Comparison of ENCODE assay signal across 10 cellular contexts in genomic region chr21:33444499-33444898, GRCh38. TPM values are rescaled to one million over a fixed set of nuclear protein-coding genes. Genes with fewer than 3 reads are reported as not detected.
DNase-seq lines count a peak whose midpoint lies in the region; ATAC-seq and TF ChIP-seq lines count a peak whose summit lies in the region.
"Had no signal": no experiment of that assay in that cellular context is flagged by ENCODE, and none has a peak within 500 bp of the region (broad histone marks: within the 10 kb centered on the region; RNA-seq: fewer than 3 reads in every experiment).

No MANE protein-coding gene starts in this region.

- H3K27ac ChIP-seq in mammary epithelial cell (ENCODE audit: insufficient read depth, low read depth, low read length) (no peak overlapping the region), lung (ENCODE audit: low read depth in 1 of 2, low read length in 1 of 2) (peak overlapping the region in 1 of 2 donors; percentile 68), thyroid gland (peak overlapping the region; percentile 91 to 97 (median 95))
- H3K27ac ChIP-seq: GM23248 had no signal

- no peaks in the 10 kb centered on the region for H3K27me3 Mint-ChIP-seq in MCF 10A (ENCODE audit: insufficient read depth, unreplicated experiment)
- no peaks in the 10 kb centered on the region for H3K27me3 Mint-ChIP-seq in T-helper 17 cell
- H3K27me3 Mint-ChIP-seq in Caco-2 (ENCODE audit: insufficient read depth, unreplicated experiment): no peaks in the 10 kb centered on the region

- peaks cover 16% of the 10 kb centered on the region for H3K4me1 Mint-ChIP-seq in MCF 10A (ENCODE audit: insufficient read depth, unreplicated experiment)
- peaks cover 4% of the 10 kb centered on the region for H3K4me1 Mint-ChIP-seq in T-helper 17 cell
- H3K4me1 Mint-ChIP-seq in Caco-2 (ENCODE audit: low read depth, unreplicated experiment): peaks cover 12% of the 10 kb centered on the region

- no peak for TF ChIP-seq POLR2A in thyroid gland (IDR thresholded peaks at IDR 0.05)

- DNase-seq in MCF 10A (ENCODE audit: unreplicated experiment) (no peak), mammary epithelial cell (no peak), T-helper 17 cell (no peak), lung (ENCODE audit: low spot score) (peak; percentile 60), thyroid gland (peak; percentile 86 to 90), SKM-1 (lab: John Stamatoyannopoulos, UW; ENCODE audit: unreplicated experiment) (no peak), Caco-2 (no peak), NCI-H2171 (lab: John Stamatoyannopoulos, UW) (no peak)
- DNase-seq: 8988T had no signal

- H3K27ac Mint-ChIP-seq in MCF 10A (ENCODE audit: low read depth, unreplicated experiment) (peak overlapping the region; percentile 19), T-helper 17 cell (peak overlapping the region; percentile 47), Caco-2 (ENCODE audit: unreplicated experiment) (no peak overlapping the region)

- CTCF ChIA-PET in MCF 10A (lab: Yijun Ruan, JAX): interaction anchor here (0.5 to 2.7 kb wide), 34 partner anchors 10 to 1976 kb away, joined by 3 to 37 read pairs (median 4); no protein-coding TSS in a partner anchor
- CTCF ChIA-PET in mammary epithelial cell (lab: Charles Lee; ENCODE audit: low non-redundant PET): interaction anchor here (0.9 kb wide), 1 partner anchor 120 kb away, joined by 5 read pairs; the partner anchor contains the start of gene IFNAR1
- CTCF ChIA-PET in Caco-2 (lab: Charles Lee): interaction anchor here (0.6 to 2.4 kb wide), 13 partner anchors 32 to 673 kb away, joined by 3 to 40 read pairs (median 6); partner anchors contain the start of genes IFNAR1, IL10RB, PAXBP1 and TMEM50B

- ATAC-seq in T-helper 17 cell (no peak), lung (ENCODE audit: insufficient read depth, low FRiP score) (no peak)

- H3K4me3 ChIP-seq in mammary epithelial cell (replicated peaks in 1 of 3; ENCODE audit: insufficient read depth in 1 of 3, low read depth in 2 of 3, low read length in 3 of 3) (no peak overlapping the region), lung (no peak overlapping the region), thyroid gland (replicated peaks in 1 of 3) (no peak overlapping the region), Caco-2 (ENCODE audit: low read depth, low read length) (no peak overlapping the region)
- H3K4me3 ChIP-seq: GM23248 had no signal

- H3K36me3 Mint-ChIP-seq in MCF 10A (ENCODE audit: insufficient read depth, unreplicated experiment) (peaks cover 32% of the 10 kb centered on the region), T-helper 17 cell (ENCODE audit: low read depth) (peaks cover 2% of the 10 kb centered on the region), Caco-2 (ENCODE audit: insufficient read depth, unreplicated experiment) (peaks cover 25% of the 10 kb centered on the region)

- intact Hi-C loops in MCF 10A (cut with micrococcal nuclease) (loop anchor here (5.0 to 10.0 kb wide), 2 partner anchors 62 to 450 kb away; no protein-coding TSS in a partner anchor), mammary epithelial cell (cut with micrococcal nuclease) (loop anchor here (10.0 kb wide), 1 partner anchor 310 kb away; no protein-coding TSS in a partner anchor), thyroid gland (cut with DNase I) (loop anchor here (10.0 kb wide), 1 partner anchor 610 kb away; no protein-coding TSS in a partner anchor), Caco-2 (cut with micrococcal nuclease; ENCODE audit: unreplicated experiment) (no loop called here)

- 71% methylated on average over 1 of the region's 2 CpGs for whole genome bisulfite sequencing in mammary epithelial cell (ENCODE audit: low coverage, missing lambda C conversion rate)
- 56 to 73% methylated on average over 2 of the region's 2 CpGs for WGBS in lung, 2 donors
- WGBS in thyroid gland, 2 donors: 13 to 38% methylated on average over 2 of the region's 2 CpGs

- H3K27me3 ChIP-seq in mammary epithelial cell (ENCODE audit: insufficient read depth, low read length) (no peaks in the 10 kb centered on the region), lung (ENCODE audit: control insufficient read depth, insufficient read depth) (no peaks in the 10 kb centered on the region), thyroid gland (no peaks in the 10 kb centered on the region), Caco-2 (replicated peaks; ENCODE audit: control insufficient read depth, insufficient read depth, low read length) (no peaks in the 10 kb centered on the region)

- in situ Hi-C loops in mammary epithelial cell (cut with MboI; ENCODE audit: low sequenced_read_pairs in 2 of 2): loop anchor here (5.0 to 10.0 kb wide), 2 partner anchors 242 to 250 kb away; no protein-coding TSS in a partner anchor

- TF ChIP-seq CTCF in MCF 10A (IDR thresholded peaks at IDR 0.05; ENCODE audit: unreplicated experiment) (no peak), mammary epithelial cell (conservative IDR thresholded peaks at IDR 0.05 in 1 of 2, IDR thresholded peaks at IDR 0.05 in 1 of 2; ENCODE audit: extremely low read depth in 1 of 2, insufficient read depth in 1 of 2, low read depth in 1 of 2, low read length in 2 of 2) (no peak), lung (IDR thresholded peaks at IDR 0.05; ENCODE audit: control extremely low read depth, extremely low read depth) (no peak), thyroid gland (IDR thresholded peaks at IDR 0.05) (no peak), Caco-2 (IDR thresholded peaks at IDR 0.05; ENCODE audit: insufficient read depth in 1 of 2, low read depth in 1 of 2, low read length in 1 of 2, severe bottlenecking in 1 of 2, unreplicated experiment in 1 of 2) (no peak)

- no peaks in the 10 kb centered on the region for H4K20me1 ChIP-seq in mammary epithelial cell (ENCODE audit: insufficient read depth, low read length)

- dilution Hi-C loops in mammary epithelial cell (cut with HindIII; ENCODE audit: low sequenced_read_pairs): no loop called here

- H3K79me2 ChIP-seq in mammary epithelial cell (ENCODE audit: insufficient read depth, low read length): no peaks in the 10 kb centered on the region

- peaks cover 19% of the 10 kb centered on the region for H3K4me1 ChIP-seq in mammary epithelial cell (ENCODE audit: insufficient read depth, low read length)
- peaks cover 0 to 2% of the 10 kb centered on the region in 2 donors for H3K4me1 ChIP-seq in lung (ENCODE audit: control insufficient read depth in 2 of 2, insufficient read depth in 2 of 2, low read length in 2 of 2)
- peaks cover 34 to 42% of the 10 kb centered on the region in 2 donors for H3K4me1 ChIP-seq in thyroid gland
- H3K4me1 ChIP-seq in Caco-2: no peaks in the 10 kb centered on the region

- H3K36me3 ChIP-seq in mammary epithelial cell (ENCODE audit: insufficient read depth, low read length) (no peaks in the 10 kb centered on the region), lung (ENCODE audit: control insufficient read depth in 2 of 2, insufficient read depth in 2 of 2, low read length in 2 of 2) (peaks cover 4 to 8% of the 10 kb centered on the region in 2 donors), thyroid gland (peaks cover 4 to 12% of the 10 kb centered on the region in 2 donors), Caco-2 (ENCODE audit: control insufficient read depth, insufficient read depth, low read length) (no peaks in the 10 kb centered on the region)

- H3K4me2 ChIP-seq in mammary epithelial cell (ENCODE audit: insufficient read depth, low read depth, low read length): no peak overlapping the region

- no peak overlapping the region for H3K9ac ChIP-seq in mammary epithelial cell (ENCODE audit: insufficient read depth, low read length)
- H3K9ac ChIP-seq: GM23248 had no signal

- no peak overlapping the region for H2AFZ ChIP-seq in mammary epithelial cell (ENCODE audit: low read depth, low read length)
- H2AFZ ChIP-seq: GM23248 had no signal

- H3K9me3 ChIP-seq in mammary epithelial cell (replicated peaks; ENCODE audit: insufficient read depth, low read length) (no peaks in the 10 kb centered on the region), T-helper 17 cell (ENCODE audit: control insufficient read depth, low read length, poor library complexity, severe bottlenecking) (no peaks in the 10 kb centered on the region), lung (ENCODE audit: control insufficient read depth in 2 of 2, insufficient read depth in 1 of 2, low read length in 1 of 2) (no peaks in the 10 kb centered on the region), thyroid gland (no peaks in the 10 kb centered on the region), Caco-2 (no peaks in the 10 kb centered on the region)

- POLR2A ChIA-PET in MCF 10A (lab: Yijun Ruan, JAX) (interaction anchor here (0.6 to 3.6 kb wide), 14 partner anchors 15 to 248 kb away, joined by 3 to 24 read pairs (median 6); partner anchors contain the start of genes IFNAR1, IFNGR2, IL10RB and SON), Caco-2 (lab: Charles Lee) (no interaction called here)

- no peaks in the 10 kb centered on the region for H3K9me3 Mint-ChIP-seq in MCF 10A (ENCODE audit: unreplicated experiment)
- no peaks in the 10 kb centered on the region for H3K9me3 Mint-ChIP-seq in Caco-2 (ENCODE audit: unreplicated experiment)

- no peak overlapping the region for H3K4me3 Mint-ChIP-seq in MCF 10A (ENCODE audit: unreplicated experiment)
- no peak overlapping the region for H3K4me3 Mint-ChIP-seq in T-helper 17 cell
- H3K4me3 Mint-ChIP-seq in Caco-2 (ENCODE audit: unreplicated experiment): no peak overlapping the region

- BruUV-seq in MCF 10A (replicated peaks; lab: Mats Ljungman, UMichigan) (no TSS peak), mammary epithelial cell (replicated peaks; lab: Mats Ljungman, UMichigan) (no TSS peak), Caco-2 (replicated peaks; lab: Mats Ljungman, UMichigan) (no TSS peak)

RNA-seq across cellular contexts. Expression of gene TMEM50B, which starts 35.3 kb away (rescaled TPM):
- 20.7 and 27.8 TPM in 2 replicates for total RNA-seq in MCF 10A (2022)
- 10 to 100 TPM; 21.5 to 21.7 TPM for total RNA-seq in mammary epithelial cell
- 14.6 TPM for polyA plus RNA-seq in mammary epithelial cell
- polyA minus RNA-seq in mammary epithelial cell: 5.4 TPM
- 10 to 100 TPM; 41.7 to 60.3 TPM for total RNA-seq in T-helper 17 cell
- total RNA-seq in lung: 10 to 100 TPM; 51.4 to 73.6 TPM
- polyA plus RNA-seq in lung: 10 to 100 TPM; 35.4 to 45.3 TPM
- total RNA-seq in thyroid gland: 100 to 1,000 TPM; 202 to 399 (median 295) TPM
- 21.0 and 25.9 TPM in 2 replicates for total RNA-seq in Caco-2 (2022)

RNA-seq across cellular contexts. Expression of gene IFNGR2, which starts 41.3 kb away (rescaled TPM):
- 77.0 and 87.7 TPM in 2 replicates for total RNA-seq in MCF 10A (2022)
- total RNA-seq in mammary epithelial cell: 100 to 1,000 TPM in 1 of 2 donors, 10 to 100 TPM in 1; 63.3 to 104 TPM
- polyA plus RNA-seq in mammary epithelial cell: 93.1 TPM
- polyA minus RNA-seq in mammary epithelial cell: 92.8 TPM
- total RNA-seq in T-helper 17 cell: 10 to 100 TPM; 17.9 to 18.7 TPM
- 10 to 100 TPM; 60.8 to 82.4 TPM for total RNA-seq in lung
- polyA plus RNA-seq in lung: 100 to 1,000 TPM in 1 of 2 donors, 10 to 100 TPM in 1; 58.6 to 198 TPM
- total RNA-seq in thyroid gland: 100 to 1,000 TPM in 1 of 4 donors, 10 to 100 TPM in 3; 64.9 to 100 (median 79.0) TPM
- total RNA-seq in Caco-2 (2022): 47.0 and 56.9 TPM in 2 replicates

RNA-seq across cellular contexts. Expression of gene DNAJC28, which starts 47.0 kb away (rescaled TPM):
- total RNA-seq in MCF 10A (2022) (0.28 and 0.39 TPM in 2 replicates), mammary epithelial cell (1 to 10 TPM; 1.2 to 2.0 TPM), T-helper 17 cell (under 1 TPM in 1 of 2 donors, not detected in 1; 0.47 TPM), lung (1 to 10 TPM; 1.3 TPM), thyroid gland (10 to 100 TPM in 1 of 4 donors, 1 to 10 TPM in 3; 5.6 to 12.3 (median 9.3) TPM), Caco-2 (2022) (2.5 and 2.7 TPM in 2 replicates)
- polyA plus RNA-seq in mammary epithelial cell (0.75 TPM), lung (1 to 10 TPM in 1 of 2 donors, under 1 TPM in 1; 0.74 to 1.6 TPM)
- polyA minus RNA-seq in mammary epithelial cell: not detected

Comparison
In these comparisons a context has a peak if more than half of its experiments do, and no peak if none do; other contexts are left out.
1. DNase-seq: peak in lung (single experiment) and thyroid gland (2 of 2); none in MCF 10A (single experiment), mammary epithelial cell (single experiment), T-helper 17 cell (0 of 3), SKM-1 (single experiment), Caco-2 (0 of 2) and NCI-H2171 (single experiment).